In the genomic region with DNA sequence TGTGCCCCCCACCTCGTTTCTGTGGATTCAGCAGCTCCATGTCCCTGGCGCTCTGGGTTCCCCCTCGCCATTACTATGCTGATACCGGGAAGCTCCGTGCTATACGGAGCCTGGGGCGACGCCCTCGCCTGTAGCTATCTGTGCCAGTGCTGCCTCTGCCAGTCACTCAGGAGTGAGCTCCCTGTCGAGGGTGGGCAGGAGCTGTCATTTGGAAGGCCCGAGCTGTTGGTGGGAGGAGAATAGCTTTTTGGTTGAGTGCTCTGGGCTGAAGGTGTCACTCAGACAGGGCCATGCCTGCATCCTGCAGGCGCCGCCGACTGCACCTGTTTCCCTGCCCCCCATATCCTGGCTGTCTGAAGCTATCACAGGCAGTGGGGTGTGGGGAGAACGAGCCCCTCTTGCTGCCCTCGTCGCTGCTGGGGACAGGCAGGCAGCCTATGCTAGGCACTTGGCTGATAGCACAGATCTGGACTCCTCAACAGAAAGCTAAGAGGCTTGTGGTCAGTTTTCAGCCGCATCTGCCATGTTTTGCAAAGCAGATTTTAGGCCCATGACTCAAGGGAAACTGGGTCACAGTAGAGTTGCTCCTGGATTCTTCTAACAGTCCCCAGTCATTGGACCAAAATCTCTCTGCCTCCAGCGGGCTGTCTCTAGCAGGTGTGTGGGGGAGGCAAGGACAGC, we compare ENCODE assay signal across 17 cellular contexts. TPM values are rescaled to one million over a fixed set of nuclear protein-coding genes. Genes with fewer than 3 reads are reported as not detected.
DNase-seq lines count a peak whose midpoint lies in the region; ATAC-seq and TF ChIP-seq lines count a peak whose summit lies in the region.
"Had no signal": no experiment of that assay in that cellular context is flagged by ENCODE, and none has a peak within 500 bp of the region (broad histone marks: within the 10 kb centered on the region; RNA-seq: fewer than 3 reads in every experiment).

No MANE protein-coding gene starts in this region.

- no peak overlapping the region for H3K27ac ChIP-seq in DND-41 (ENCODE audit: low read length)
- H3K27ac ChIP-seq: PC-9, skin epidermis, transverse colon had no signal

- DNase-seq in DND-41 (peak; percentile 45), activated B cell treated with CpG ODN at 0.5 μM for 24 hours (no peak), naive B cell (no peak), HuH-7 (ENCODE audit: low spot score) (no peak), HK-2 (ENCODE audit: unreplicated experiment) (no peak)
- DNase-seq: activated CD4-positive, alpha-beta T cell treated with anti-CD3 and anti-CD28 coated beads, Interleukin-2, amount 50 U/mL, for 48 hours; activated naive CD4-positive, alpha-beta T cell treated with anti-CD3 and anti-CD28 coated beads, Interleukin-2, amount 50 U/mL, for 16 hours; cortex of kidney; immature natural killer cell; Kasumi-1; NCI-H2029 treated with DMSO at 0.1 percent for 48 hours; PC-9; transverse colon had no signal

- H3K9ac ChIP-seq in DND-41 (ENCODE audit: low read depth, low read length) = no peak overlapping the region

- peaks cover 40% of the 10 kb centered on the region for H3K27me3 Mint-ChIP-seq in activated B cell treated with CpG ODN at 0.5 μM for 24 hours
- H3K27me3 Mint-ChIP-seq in naive B cell = peaks cover 38 to 65% (median 45%) of the 10 kb centered on the region in 3 donors

- CTCF ChIA-PET in activated B cell treated with CpG ODN at 0.5 μM for 24 hours (lab: Charles Lee) = interaction anchor here (0.9 kb wide), 1 partner anchor 12 kb away, joined by 3 read pairs; no protein-coding TSS in a partner anchor

- POLR2A ChIA-PET in activated B cell treated with CpG ODN at 0.5 μM for 24 hours (lab: Charles Lee) = interaction anchor here (0.6 to 1.1 kb wide), 2 partner anchors 10 to 12 kb away, joined by 3 to 5 read pairs; no protein-coding TSS in a partner anchor

- intact Hi-C loops in activated B cell treated with CpG ODN at 0.5 μM for 24 hours (cut with micrococcal nuclease) = no loop called here

- H3K27ac Mint-ChIP-seq in activated B cell treated with CpG ODN at 0.5 μM for 24 hours (no peak overlapping the region), naive B cell (no peak overlapping the region)
- H3K27ac Mint-ChIP-seq: immature natural killer cell had no signal

- no peak overlapping the region for H3K4me2 ChIP-seq in DND-41 (ENCODE audit: insufficient read depth, low read length)
- H3K4me2 ChIP-seq: PC-9 had no signal

- no peak overlapping the region for H2AFZ ChIP-seq in DND-41 (ENCODE audit: low read depth, low read length)
- H2AFZ ChIP-seq: PC-9 had no signal

- no peaks in the 10 kb centered on the region for H3K9me3 ChIP-seq in DND-41 (ENCODE audit: insufficient read depth, low read length, severe bottlenecking)
- H3K9me3 ChIP-seq: transverse colon had no signal

- no peak for TF ChIP-seq CTCF in DND-41 (IDR thresholded peaks at IDR 0.05; ENCODE audit: borderline replicate concordance, extremely low read depth, low read length, poor library complexity, severe bottlenecking)
- no peak for TF ChIP-seq CTCF in activated B cell treated with CpG ODN at 0.5 μM for 24 hours (IDR thresholded peaks at IDR 0.05)

- no peaks in the 10 kb centered on the region for H3K27me3 ChIP-seq in DND-41 (ENCODE audit: insufficient read depth, low read length, poor library complexity)

- H3K4me3 Mint-ChIP-seq in activated B cell treated with CpG ODN at 0.5 μM for 24 hours = peak overlapping the region; percentile 46
- peak overlapping the region in 4 of 8 donors; percentile 39 to 70 (median 62) for H3K4me3 Mint-ChIP-seq in naive B cell
- H3K4me3 Mint-ChIP-seq: immature natural killer cell had no signal

- H3K4me3 ChIP-seq in DND-41 (ENCODE audit: low read depth in 1 of 2, low read length in 2 of 2) = no peak overlapping the region
- H3K4me3 ChIP-seq: PC-9 had no signal

- H3K4me1 ChIP-seq in DND-41 (ENCODE audit: insufficient read depth, low read length) = no peaks in the 10 kb centered on the region

- H3K4me1 Mint-ChIP-seq in activated B cell treated with CpG ODN at 0.5 μM for 24 hours (peaks cover 24% of the 10 kb centered on the region), naive B cell (peaks cover 24 to 29% (median 25%) of the 10 kb centered on the region in 3 donors)

- H3K36me3 Mint-ChIP-seq in activated B cell treated with CpG ODN at 0.5 μM for 24 hours (ENCODE audit: low read depth) = no peaks in the 10 kb centered on the region
- no peaks in the 10 kb centered on the region for H3K36me3 Mint-ChIP-seq in naive B cell

- H3K36me3 ChIP-seq in DND-41 (ENCODE audit: insufficient read depth, low read length) = no peaks in the 10 kb centered on the region
- H3K36me3 ChIP-seq: transverse colon had no signal

- H4K20me1 ChIP-seq in DND-41 (ENCODE audit: insufficient read depth, low read length) = no peaks in the 10 kb centered on the region

- H3K79me2 ChIP-seq in DND-41 (ENCODE audit: insufficient read depth, low read length) = no peaks in the 10 kb centered on the region

- no peaks in the 10 kb centered on the region for H3K9me3 Mint-ChIP-seq in activated B cell treated with CpG ODN at 0.5 μM for 24 hours
- no peaks in the 10 kb centered on the region for H3K9me3 Mint-ChIP-seq in naive B cell
- H3K9me3 Mint-ChIP-seq: immature natural killer cell had no signal

- ATAC-seq in DND-41 (ENCODE audit: insufficient read depth, low read depth) (peak; percentile 67), GM19438 (IDR thresholded peaks at IDR 0.05; ENCODE audit: low read depth, unreplicated experiment) (peak; percentile 48), activated B cell treated with CpG ODN at 0.5 μM for 24 hours (ENCODE audit: low read depth) (no peak), naive B cell (ENCODE audit: low read depth in 2 of 2) (peak; percentile 51 to 52), GM18870 (IDR thresholded peaks at IDR 0.05; ENCODE audit: unreplicated experiment) (no peak), GM19328 (IDR thresholded peaks at IDR 0.05; ENCODE audit: unreplicated experiment) (no peak)

RNA-seq across cellular contexts. Expression of gene CPLX1, which starts 31.8 kb away (rescaled TPM):
- total RNA-seq in activated B cell treated with CpG ODN at 0.5 μM for 24 hours = not detected in 2 replicates
- polyA plus RNA-seq in naive B cell (ENCODE audit: low read depth in 6 of 6) = not detected
- polyA plus RNA-seq: immature natural killer cell had no signal

Comparison
In these comparisons a context has a peak if more than half of its experiments do, and no peak if none do; other contexts are left out.
1. ATAC-seq: peak in DND-41 (single experiment), GM19438 (single experiment) and naive B cell (2 of 2); none in activated B cell treated with CpG ODN at 0.5 μM for 24 hours (single experiment), GM18870 (single experiment) and GM19328 (single experiment).